17 cellular contexts compared by ENCODE assay signal in the genomic region with DNA sequence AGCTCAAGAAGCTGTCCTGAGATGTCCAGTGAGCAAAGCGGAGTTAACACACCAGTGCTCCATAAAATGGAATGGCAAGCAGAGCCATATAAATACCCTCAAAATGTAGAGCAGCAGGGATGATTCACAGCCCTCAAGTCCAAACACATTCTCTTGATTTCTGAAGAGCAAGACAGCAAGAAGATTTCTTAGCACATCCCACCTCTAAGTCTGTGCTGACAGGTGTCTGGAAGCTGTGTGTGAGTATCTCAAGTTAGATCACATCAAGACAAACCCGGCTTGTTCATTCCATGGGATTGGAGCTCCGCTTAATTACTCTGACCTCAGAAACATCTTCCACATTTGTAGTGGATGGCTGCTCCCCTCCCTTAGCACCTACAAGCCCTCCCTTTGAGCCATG.
DNase-seq lines count a peak whose midpoint lies in the region; ATAC-seq and TF ChIP-seq lines count a peak whose summit lies in the region.
"Had no signal": no experiment of that assay in that cellular context is flagged by ENCODE, and none has a peak within 500 bp of the region (broad histone marks: within the 10 kb centered on the region; RNA-seq: fewer than 3 reads in every experiment).

No MANE protein-coding gene starts in this region.

- H3K4me1 Mint-ChIP-seq in activated CD8-positive, alpha-beta memory T cell treated with anti-CD3 and anti-CD28 coated beads, Interleukin-2, amount 10 ng/mL, durations not matched to agents 7 days and 5 days: no peaks in the 10 kb centered on the region
- peaks cover 0 to 7% of the 10 kb centered on the region in 2 donors for H3K4me1 Mint-ChIP-seq in natural killer cell treated with Interleukin-12 subunit alpha and Interleukin-12 subunit beta and Interleukin-15 and Interleukin-18, amount 100 ng/mL, for 72 hours (ENCODE audit: low read depth in 2 of 2)
- H3K4me1 Mint-ChIP-seq: CD14-positive monocyte had no signal

- no peak overlapping the region for H3K9ac ChIP-seq in mammary epithelial cell (ENCODE audit: insufficient read depth, low read length)
- H3K9ac ChIP-seq: BLaER1, GM23248 had no signal

- H3K4me3 ChIP-seq in mammary epithelial cell (replicated peaks in 1 of 3; ENCODE audit: insufficient read depth in 1 of 3, low read depth in 2 of 3, low read length in 3 of 3): no peak overlapping the region
- H3K4me3 ChIP-seq in breast epithelium: no peak overlapping the region
- H3K4me3 ChIP-seq: A549, BLaER1, GM23248, HAP-1 had no signal

- peaks cover 2% of the 10 kb centered on the region for H3K9me3 Mint-ChIP-seq in activated CD8-positive, alpha-beta memory T cell treated with anti-CD3 and anti-CD28 coated beads, Interleukin-2, amount 10 ng/mL, durations not matched to agents 7 days and 5 days (ENCODE audit: low read depth)
- H3K9me3 Mint-ChIP-seq in natural killer cell treated with Interleukin-12 subunit alpha and Interleukin-12 subunit beta and Interleukin-15 and Interleukin-18, amount 100 ng/mL, for 72 hours: no peaks in the 10 kb centered on the region
- H3K9me3 Mint-ChIP-seq: CD8-positive, alpha-beta T cell had no signal

- H3K9me3 ChIP-seq in mammary epithelial cell (replicated peaks; ENCODE audit: insufficient read depth, low read length) (no peaks in the 10 kb centered on the region), breast epithelium (no peaks in the 10 kb centered on the region)
- H3K9me3 ChIP-seq: A549, HAP-1 had no signal

- TF ChIP-seq CTCF in mammary epithelial cell (conservative IDR thresholded peaks at IDR 0.05 in 1 of 2, IDR thresholded peaks at IDR 0.05 in 1 of 2; ENCODE audit: extremely low read depth in 1 of 2, insufficient read depth in 1 of 2, low read depth in 1 of 2, low read length in 2 of 2) (no peak), breast epithelium (IDR thresholded peaks at IDR 0.05) (no peak), GM13977 (IDR thresholded peaks at IDR 0.05; ENCODE audit: extremely low read depth, insufficient read depth, missing control alignments) (no peak)

- H3K27me3 ChIP-seq in mammary epithelial cell (ENCODE audit: insufficient read depth, low read length): peaks cover 14% of the 10 kb centered on the region
- H3K27me3 ChIP-seq in breast epithelium: no peaks in the 10 kb centered on the region

- no peak overlapping the region for H3K4me2 ChIP-seq in mammary epithelial cell (ENCODE audit: insufficient read depth, low read depth, low read length)
- H3K4me2 ChIP-seq: A549, BLaER1 had no signal

- H3K4me1 ChIP-seq in mammary epithelial cell (ENCODE audit: insufficient read depth, low read length): no peaks in the 10 kb centered on the region
- H3K4me1 ChIP-seq in breast epithelium: peaks cover 0 to 10% of the 10 kb centered on the region in 2 donors
- H3K4me1 ChIP-seq: A549, BLaER1 had no signal

- dilution Hi-C loops in mammary epithelial cell (cut with HindIII; ENCODE audit: low sequenced_read_pairs): no loop called here

- H3K36me3 ChIP-seq in mammary epithelial cell (ENCODE audit: insufficient read depth, low read length) (no peaks in the 10 kb centered on the region), breast epithelium (no peaks in the 10 kb centered on the region)
- H3K36me3 ChIP-seq: BLaER1, HAP-1 had no signal

- no peak overlapping the region for H3K4me3 Mint-ChIP-seq in activated CD8-positive, alpha-beta memory T cell treated with anti-CD3 and anti-CD28 coated beads, Interleukin-2, amount 10 ng/mL, durations not matched to agents 7 days and 5 days
- H3K4me3 Mint-ChIP-seq in natural killer cell treated with Interleukin-12 subunit alpha and Interleukin-12 subunit beta and Interleukin-15 and Interleukin-18, amount 100 ng/mL, for 72 hours: no peak overlapping the region
- H3K4me3 Mint-ChIP-seq: CD8-positive, alpha-beta T cell had no signal

- CTCF ChIA-PET in mammary epithelial cell (lab: Charles Lee; ENCODE audit: low non-redundant PET): no interaction called here
- CTCF ChIA-PET in activated CD8-positive, alpha-beta memory T cell treated with anti-CD3 and anti-CD28 coated beads, Interleukin-2, amount 10 ng/mL, durations not matched to agents 7 days and 5 days (lab: Charles Lee): no interaction called here

- H3K36me3 Mint-ChIP-seq in activated CD8-positive, alpha-beta memory T cell treated with anti-CD3 and anti-CD28 coated beads, Interleukin-2, amount 10 ng/mL, durations not matched to agents 7 days and 5 days: no peaks in the 10 kb centered on the region
- peaks cover under 1% of the 10 kb centered on the region for H3K36me3 Mint-ChIP-seq in natural killer cell treated with Interleukin-12 subunit alpha and Interleukin-12 subunit beta and Interleukin-15 and Interleukin-18, amount 100 ng/mL, for 72 hours
- H3K36me3 Mint-ChIP-seq: CD14-positive monocyte; CD8-positive, alpha-beta T cell had no signal

- H3K27ac ChIP-seq in mammary epithelial cell (ENCODE audit: insufficient read depth, low read depth, low read length) (no peak overlapping the region), breast epithelium (no peak overlapping the region)
- H3K27ac ChIP-seq: 22Rv1, A549, BLaER1, GM23248 had no signal

- DNase-seq in mammary epithelial cell (peak; percentile 11), breast epithelium (ENCODE audit: low spot score in 2 of 2) (no peak), middle frontal gyrus (ENCODE audit: extremely low spot score, low spot score) (peak; percentile 31), putamen (ENCODE audit: low spot score) (peak; percentile 6), GM13977 (ENCODE audit: low spot score) (no peak), NCI-H524 treated with DMSO at 0.1 percent for 48 hours (lab: John Stamatoyannopoulos, UW) (no peak)
- no peak for DNase-seq in activated CD8-positive, alpha-beta memory T cell treated with anti-CD3 and anti-CD28 coated beads, Interleukin-2, amount 10 ng/mL, durations not matched to agents 7 days and 5 days
- no peak for DNase-seq in natural killer cell treated with Interleukin-12 subunit alpha and Interleukin-12 subunit beta and Interleukin-15 and Interleukin-18, amount 100 ng/mL, for 72 hours (ENCODE audit: low spot score)
- DNase-seq: AML-193; CD8-positive, alpha-beta T cell; COR-L47; GM23248 had no signal

- in situ Hi-C loops in mammary epithelial cell (cut with MboI; ENCODE audit: low sequenced_read_pairs in 2 of 2) (no loop called here), GM13977 (cut with MboI; ENCODE audit: low pct_unique_long_range_greater_than_20kb, low sequenced_read_pairs, unreplicated experiment) (no loop called here)

- H4K20me1 ChIP-seq in mammary epithelial cell (ENCODE audit: insufficient read depth, low read length): no peaks in the 10 kb centered on the region
- H4K20me1 ChIP-seq: BLaER1 had no signal

- ATAC-seq in activated CD8-positive, alpha-beta memory T cell treated with anti-CD3 and anti-CD28 coated beads, Interleukin-2, amount 10 ng/mL, durations not matched to agents 7 days and 5 days: no peak
- no peak for ATAC-seq in natural killer cell treated with Interleukin-12 subunit alpha and Interleukin-12 subunit beta and Interleukin-15 and Interleukin-18, amount 100 ng/mL, for 72 hours
- ATAC-seq: A549; CD8-positive, alpha-beta T cell had no signal

- 92% methylated on average over 1 of the region's 3 CpGs for WGBS in mammary epithelial cell (ENCODE audit: low coverage, missing lambda C conversion rate)

- no peaks in the 10 kb centered on the region for H3K79me2 ChIP-seq in mammary epithelial cell (ENCODE audit: insufficient read depth, low read length)

- no peak overlapping the region for H3K27ac Mint-ChIP-seq in activated CD8-positive, alpha-beta memory T cell treated with anti-CD3 and anti-CD28 coated beads, Interleukin-2, amount 10 ng/mL, durations not matched to agents 7 days and 5 days
- H3K27ac Mint-ChIP-seq in natural killer cell treated with Interleukin-12 subunit alpha and Interleukin-12 subunit beta and Interleukin-15 and Interleukin-18, amount 100 ng/mL, for 72 hours: no peak overlapping the region
- H3K27ac Mint-ChIP-seq: CD8-positive, alpha-beta T cell had no signal

- no TSS peak for BruUV-seq in mammary epithelial cell (replicated peaks; lab: Mats Ljungman, UMichigan)

- TF ChIP-seq POLR2A in breast epithelium (IDR thresholded peaks at IDR 0.05): no peak

- intact Hi-C loops in mammary epithelial cell (cut with micrococcal nuclease) (no loop called here), breast epithelium (cut with DNase I; ENCODE audit: low total_unique reads) (no loop called here)

- H3K27me3 Mint-ChIP-seq in activated CD8-positive, alpha-beta memory T cell treated with anti-CD3 and anti-CD28 coated beads, Interleukin-2, amount 10 ng/mL, durations not matched to agents 7 days and 5 days: peaks cover 30% of the 10 kb centered on the region
- H3K27me3 Mint-ChIP-seq in natural killer cell treated with Interleukin-12 subunit alpha and Interleukin-12 subunit beta and Interleukin-15 and Interleukin-18, amount 100 ng/mL, for 72 hours: peaks cover 35 to 55% of the 10 kb centered on the region in 2 donors

- no peak overlapping the region for H2AFZ ChIP-seq in mammary epithelial cell (ENCODE audit: low read depth, low read length)
- H2AFZ ChIP-seq: GM23248 had no signal

Comparison
In these comparisons a context has a peak if more than half of its experiments do, and no peak if none do; other contexts are left out.
1. DNase-seq: peak in mammary epithelial cell (single experiment), middle frontal gyrus (single experiment) and putamen (single experiment); none in breast epithelium (0 of 2), GM13977 (single experiment), activated CD8-positive, alpha-beta memory T cell treated with anti-CD3 and anti-CD28 coated beads, Interleukin-2, amount 10 ng/mL, durations not matched to agents 7 days and 5 days (single experiment), natural killer cell treated with Interleukin-12 subunit alpha and Interleukin-12 subunit beta and Interleukin-15 and Interleukin-18, amount 100 ng/mL, for 72 hours (single experiment) and NCI-H524 treated with DMSO at 0.1 percent for 48 hours (single experiment).